ENCODE assay signal across 2 cellular contexts in genomic region chr5:134248271-134248670, GRCh38.
TF ChIP-seq lines count a peak whose summit lies in the region.

No MANE protein-coding gene starts in this region.

TF ChIP-seq in IMR-90, 13 proteins besides CTCF, POLR2A, EP300 and RAD21:
- TF ChIP-seq RFX5 (IDR thresholded peaks at IDR 0.05; ENCODE audit: low read depth, low read length) (no peak), ELK1 (IDR thresholded peaks at IDR 0.05; ENCODE audit: borderline replicate concordance, low read depth, low read length) (no peak), BHLHE40 (IDR thresholded peaks at IDR 0.05; ENCODE audit: low read depth, low read length) (no peak), USF2 (IDR thresholded peaks at IDR 0.05; ENCODE audit: low read depth, low read length) (no peak), NFE2L2 (IDR thresholded peaks at IDR 0.05; ENCODE audit: low read depth, low read length) (no peak), MAZ (IDR thresholded peaks at IDR 0.05; ENCODE audit: borderline replicate concordance, low read depth, low read length) (no peak), MAFK (IDR thresholded peaks at IDR 0.05; ENCODE audit: low read depth, low read length) (no peak), CHD1 (IDR thresholded peaks at IDR 0.05; ENCODE audit: low read depth, low read length) (no peak), MXI1 (IDR thresholded peaks at IDR 0.05; ENCODE audit: borderline replicate concordance, low read depth, low read length) (no peak), SMC3 (IDR thresholded peaks at IDR 0.05; ENCODE audit: low read depth, low read length) (no peak)

TF ChIP-seq in H1, 55 proteins besides CTCF, POLR2A, EP300 and RAD21:
- TF ChIP-seq POU5F1 (IDR thresholded peaks at IDR 0.05; ENCODE audit: low read depth, low read length): no peak
- no peak for TF ChIP-seq SUZ12 (IDR thresholded peaks at IDR 0.05; ENCODE audit: low read length)
- TF ChIP-seq RFX5 (IDR thresholded peaks at IDR 0.05; ENCODE audit: borderline replicate concordance, low read depth, low read length): no peak
- TF ChIP-seq ATF2 (IDR thresholded peaks at IDR 0.05; ENCODE audit: low read length): no peak
- no peak for TF ChIP-seq SIN3A (conservative IDR thresholded peaks at IDR 0.05 in 1 of 2, IDR thresholded peaks at IDR 0.05 in 1 of 2; ENCODE audit: low read depth in 1 of 2, low read length in 2 of 2)
- no peak for TF ChIP-seq MAX (IDR thresholded peaks at IDR 0.05)
